ENCODE assay signal across 10 cellular contexts in the genomic region with DNA sequence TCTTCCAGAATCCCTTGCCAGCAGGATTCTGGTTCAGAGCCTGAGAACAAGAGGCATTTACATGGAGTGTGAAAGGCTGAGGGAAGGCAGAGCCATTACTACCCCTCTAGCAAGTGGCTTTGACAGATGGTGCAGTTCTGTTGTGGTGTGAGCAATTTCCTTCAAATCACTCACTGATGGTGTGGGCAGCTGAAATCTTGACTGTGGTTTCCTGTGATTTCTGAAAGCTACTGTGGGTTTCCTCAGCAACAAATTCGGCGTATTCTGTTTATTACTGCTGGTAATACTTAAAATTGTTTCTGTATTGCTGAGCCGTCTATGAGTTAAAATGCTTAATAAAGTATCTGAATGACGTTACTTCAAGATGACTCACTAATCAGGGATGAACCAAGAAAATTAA.
DNase-seq lines count a peak whose midpoint lies in the region; ATAC-seq and TF ChIP-seq lines count a peak whose summit lies in the region.
"Had no signal": no experiment of that assay in that cellular context is flagged by ENCODE, and none has a peak within 500 bp of the region (broad histone marks: within the 10 kb centered on the region; RNA-seq: fewer than 3 reads in every experiment).

No MANE protein-coding gene starts in this region.

- no peak overlapping the region for H3K9ac ChIP-seq in DND-41 (ENCODE audit: low read depth, low read length)

- H3K36me3 Mint-ChIP-seq in activated T-helper 1 cell treated with anti-CD3 and anti-CD28 coated beads, Interleukin-12 subunit alpha, Interleukin-12 subunit beta, Interleukin-2, Interleukin-4 antibody, amounts not matched to agents 30 ng/mL and 10 ng/mL and 1 ng/mL, durations not matched to agents 14 hours and 24 hours and 36 hours (ENCODE audit: low read depth): no peaks in the 10 kb centered on the region
- H3K36me3 Mint-ChIP-seq: memory B cell had no signal

- no peaks in the 10 kb centered on the region for H4K20me1 ChIP-seq in DND-41 (ENCODE audit: insufficient read depth, low read length)

- no peak overlapping the region for H2AFZ ChIP-seq in DND-41 (ENCODE audit: low read depth, low read length)

- H3K4me1 Mint-ChIP-seq in activated T-helper 1 cell treated with anti-CD3 and anti-CD28 coated beads, Interleukin-12 subunit alpha, Interleukin-12 subunit beta, Interleukin-2, Interleukin-4 antibody, amounts not matched to agents 30 ng/mL and 10 ng/mL and 1 ng/mL, durations not matched to agents 14 hours and 24 hours and 36 hours (ENCODE audit: low read depth): no peaks in the 10 kb centered on the region
- H3K4me1 Mint-ChIP-seq: memory B cell had no signal

- ATAC-seq in DND-41 (ENCODE audit: insufficient read depth, low read depth) (peak; percentile 89), HG02571 (IDR thresholded peaks at IDR 0.05; ENCODE audit: unreplicated experiment) (no peak), HG02759 (IDR thresholded peaks at IDR 0.05; ENCODE audit: unreplicated experiment) (no peak)

- no peaks in the 10 kb centered on the region for H3K27me3 ChIP-seq in DND-41 (ENCODE audit: insufficient read depth, low read length, poor library complexity)

- no peak overlapping the region for H3K4me3 ChIP-seq in DND-41 (ENCODE audit: low read depth in 1 of 2, low read length in 2 of 2)

- H3K9me3 ChIP-seq in DND-41 (ENCODE audit: insufficient read depth, low read length, severe bottlenecking): no peaks in the 10 kb centered on the region

- peaks cover 7% of the 10 kb centered on the region for H3K27me3 Mint-ChIP-seq in activated T-helper 1 cell treated with anti-CD3 and anti-CD28 coated beads, Interleukin-12 subunit alpha, Interleukin-12 subunit beta, Interleukin-2, Interleukin-4 antibody, amounts not matched to agents 30 ng/mL and 10 ng/mL and 1 ng/mL, durations not matched to agents 14 hours and 24 hours and 36 hours (ENCODE audit: insufficient read depth)
- H3K27me3 Mint-ChIP-seq: stimulated activated naive CD8-positive, alpha-beta T cell treated with anti-CD3 and anti-CD28 coated beads, Interleukin-15, Interleukin-2, amounts not matched to agents 100 ng/mL and 50 ng/mL, for 24 hours had no signal

- H3K4me1 ChIP-seq in DND-41 (ENCODE audit: insufficient read depth, low read length): no peaks in the 10 kb centered on the region

- H3K27ac ChIP-seq in DND-41 (ENCODE audit: low read length): no peak overlapping the region

- no peak overlapping the region for H3K4me3 Mint-ChIP-seq in activated T-helper 1 cell treated with anti-CD3 and anti-CD28 coated beads, Interleukin-12 subunit alpha, Interleukin-12 subunit beta, Interleukin-2, Interleukin-4 antibody, amounts not matched to agents 30 ng/mL and 10 ng/mL and 1 ng/mL, durations not matched to agents 14 hours and 24 hours and 36 hours
- H3K4me3 Mint-ChIP-seq: memory B cell; stimulated activated naive CD8-positive, alpha-beta T cell treated with anti-CD3 and anti-CD28 coated beads, Interleukin-15, Interleukin-2, amounts not matched to agents 100 ng/mL and 50 ng/mL, for 24 hours had no signal

- TF ChIP-seq CTCF in DND-41 (IDR thresholded peaks at IDR 0.05; ENCODE audit: borderline replicate concordance, extremely low read depth, low read length, poor library complexity, severe bottlenecking): no peak

- no peaks in the 10 kb centered on the region for H3K36me3 ChIP-seq in DND-41 (ENCODE audit: insufficient read depth, low read length)

- DNase-seq in DND-41 (peak; percentile 25), HCEC 1CT (peak; percentile 94), NCI-H82 treated with DMSO at 0.1 percent for 48 hours (lab: John Stamatoyannopoulos, UW; ENCODE audit: unreplicated experiment) (peak; percentile 39), fibroblast of peridontal ligament (ENCODE audit: extremely low read depth) (peak; percentile 97), DMS79 (lab: John Stamatoyannopoulos, UW) (no peak)
- no peak for DNase-seq in activated T-helper 1 cell treated with anti-CD3 and anti-CD28 coated beads, Interleukin-12 subunit alpha, Interleukin-12 subunit beta, Interleukin-2, Interleukin-4 antibody, amounts not matched to agents 30 ng/mL and 10 ng/mL and 1 ng/mL, durations not matched to agents 14 hours and 24 hours and 36 hours (ENCODE audit: low spot score)

- no peaks in the 10 kb centered on the region for H3K79me2 ChIP-seq in DND-41 (ENCODE audit: insufficient read depth, low read length)

- H3K27ac Mint-ChIP-seq in activated T-helper 1 cell treated with anti-CD3 and anti-CD28 coated beads, Interleukin-12 subunit alpha, Interleukin-12 subunit beta, Interleukin-2, Interleukin-4 antibody, amounts not matched to agents 30 ng/mL and 10 ng/mL and 1 ng/mL, durations not matched to agents 14 hours and 24 hours and 36 hours: no peak overlapping the region
- H3K27ac Mint-ChIP-seq: memory B cell; stimulated activated naive CD8-positive, alpha-beta T cell treated with anti-CD3 and anti-CD28 coated beads, Interleukin-15, Interleukin-2, amounts not matched to agents 100 ng/mL and 50 ng/mL, for 24 hours had no signal

- H3K4me2 ChIP-seq in DND-41 (ENCODE audit: insufficient read depth, low read length): no peak overlapping the region

- no peaks in the 10 kb centered on the region for H3K9me3 Mint-ChIP-seq in activated T-helper 1 cell treated with anti-CD3 and anti-CD28 coated beads, Interleukin-12 subunit alpha, Interleukin-12 subunit beta, Interleukin-2, Interleukin-4 antibody, amounts not matched to agents 30 ng/mL and 10 ng/mL and 1 ng/mL, durations not matched to agents 14 hours and 24 hours and 36 hours
- H3K9me3 Mint-ChIP-seq: memory B cell had no signal

- intact Hi-C loops in activated T-helper 1 cell treated with anti-CD3 and anti-CD28 coated beads, Interleukin-12 subunit alpha, Interleukin-12 subunit beta, Interleukin-2, Interleukin-4 antibody, amounts not matched to agents 30 ng/mL and 10 ng/mL and 1 ng/mL, durations not matched to agents 14 hours and 24 hours and 36 hours (cut with micrococcal nuclease): no loop called here

Comparison
In these comparisons a context has a peak if more than half of its experiments do, and no peak if none do; other contexts are left out.
1. DNase-seq: peak in DND-41 (single experiment), HCEC 1CT (single experiment), NCI-H82 treated with DMSO at 0.1 percent for 48 hours (single experiment) and fibroblast of peridontal ligament (single experiment); none in DMS79 (single experiment) and activated T-helper 1 cell treated with anti-CD3 and anti-CD28 coated beads, Interleukin-12 subunit alpha, Interleukin-12 subunit beta, Interleukin-2, Interleukin-4 antibody, amounts not matched to agents 30 ng/mL and 10 ng/mL and 1 ng/mL, durations not matched to agents 14 hours and 24 hours and 36 hours (single experiment).